ENCODE assay signal across 8 cellular contexts in genomic region chr3:107662109-107662477, GRCh38.
DNase-seq lines count a peak whose midpoint lies in the region; ATAC-seq and TF ChIP-seq lines count a peak whose summit lies in the region.
"Had no signal": no experiment of that assay in that cellular context is flagged by ENCODE, and none has a peak within 500 bp of the region (broad histone marks: within the 10 kb centered on the region; RNA-seq: fewer than 3 reads in every experiment).

No MANE protein-coding gene starts in this region.

- no peak for ATAC-seq in HG03439 (IDR thresholded peaks at IDR 0.05; ENCODE audit: unreplicated experiment)

- 42 to 77% (median 53%) methylated on average over 3 of the region's 3 CpGs for WGBS in stomach, 5 donors

- DNase-seq in HS-5 (ENCODE audit: low read depth): peak; percentile 63
- DNase-seq in amniotic epithelial cell (ENCODE audit: low read depth): peak; percentile 80
- DNase-seq in inferior parietal cortex (ENCODE audit: extremely low spot score): peak; percentile 35
- no peak for DNase-seq in stomach
- no peak for DNase-seq in erythroblast (lab: John Stamatoyannopoulos, UW)
- DNase-seq in effector CD8-positive, alpha-beta T cell (lab: John Stamatoyannopoulos, UW): no peak
- DNase-seq: activated gamma-delta T cell treated with Interleukin-2 at 50 U/mL for 16 hours had no signal

- TF ChIP-seq POLR2A in stomach (IDR thresholded peaks at IDR 0.05) (no peak), erythroblast (IDR thresholded peaks at IDR 0.05; ENCODE audit: low read length) (no peak)

- H3K36me3 ChIP-seq in stomach: no peaks in the 10 kb centered on the region

- no peaks in the 10 kb centered on the region for H3K27me3 ChIP-seq in stomach

- H3K9me3 ChIP-seq in stomach: no peaks in the 10 kb centered on the region

- intact Hi-C loops in stomach (cut with DNase I; ENCODE audit: low total_unique reads): no loop called here

- peak overlapping the region in 2 of 4 donors; percentile 12 to 13 for H3K4me3 ChIP-seq in stomach

- no peak for TF ChIP-seq CTCF in stomach (IDR thresholded peaks at IDR 0.05)

- H3K27ac ChIP-seq in stomach: peak overlapping the region in 4 of 5 donors; percentile 31 to 72 (median 60)

- no peak for TF ChIP-seq EP300 in stomach (IDR thresholded peaks at IDR 0.05)

- H3K4me1 ChIP-seq in stomach: peaks cover 7 to 29% (median 19%) of the 10 kb centered on the region in 4 donors

Comparison
In these comparisons a context has a peak if more than half of its experiments do, and no peak if none do; other contexts are left out.
1. DNase-seq: peak in HS-5 (single experiment), amniotic epithelial cell (single experiment) and inferior parietal cortex (single experiment); none in stomach (single experiment), erythroblast (0 of 2) and effector CD8-positive, alpha-beta T cell (single experiment).